ENCODE assay signal across 1 cellular context in genomic region chr7:106010331-106010730, GRCh38.
TF ChIP-seq lines count a peak whose summit lies in the region.

No MANE protein-coding gene starts in this region.

TF ChIP-seq in H1, 55 proteins besides CTCF, POLR2A, EP300 and RAD21:
- TF ChIP-seq HDAC2 (IDR thresholded peaks at IDR 0.05; ENCODE audit: borderline replicate concordance in 1 of 2, low read depth in 2 of 2, low read length in 2 of 2) (no peak), RBBP5 (IDR thresholded peaks at IDR 0.05; ENCODE audit: borderline replicate concordance, low read depth, low read length) (no peak), SRF (IDR thresholded peaks at IDR 0.05; ENCODE audit: low read depth, low read length) (no peak)
